Comparison of ENCODE assay signal across 24 cellular contexts in the genomic region with DNA sequence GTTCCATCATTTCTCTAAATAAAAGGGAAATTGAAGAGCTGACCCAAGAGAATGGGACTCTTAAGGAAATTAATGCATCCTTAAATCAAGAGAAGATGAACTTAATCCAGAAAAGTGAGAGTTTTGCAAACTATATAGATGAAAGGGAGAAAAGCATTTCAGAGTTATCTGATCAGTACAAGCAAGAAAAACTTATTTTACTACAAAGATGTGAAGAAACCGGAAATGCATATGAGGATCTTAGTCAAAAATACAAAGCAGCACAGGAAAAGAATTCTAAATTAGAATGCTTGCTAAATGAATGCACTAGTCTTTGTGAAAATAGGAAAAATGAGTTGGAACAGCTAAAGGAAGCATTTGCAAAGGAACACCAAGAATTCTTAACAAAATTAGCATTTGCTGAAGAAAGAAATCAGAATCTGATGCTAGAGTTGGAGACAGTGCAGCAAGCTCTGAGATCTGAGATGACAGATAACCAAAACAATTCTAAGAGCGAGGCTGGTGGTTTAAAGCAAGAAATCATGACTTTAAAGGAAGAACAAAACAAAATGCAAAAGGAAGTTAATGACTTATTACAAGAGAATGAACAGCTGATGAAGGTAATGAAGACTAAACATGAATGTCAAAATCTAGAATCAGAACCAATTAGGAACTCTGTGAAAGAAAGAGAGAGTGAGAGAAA.
"Had no signal": no experiment of that assay in that cellular context is flagged by ENCODE, and none has a peak within 500 bp of the region (broad histone marks: within the 10 kb centered on the region; RNA-seq: fewer than 3 reads in every experiment).

No MANE protein-coding gene starts in this region.

- H3K27ac ChIP-seq: adrenal gland, ascending aorta, brain microvascular endothelial cell, dorsolateral prefrontal cortex, esophagus squamous epithelium, gastroesophageal sphincter, thoracic aorta, upper lobe of left lung, WERI-Rb-1 had no signal

- H3K9me3 Mint-ChIP-seq: activated T-helper 2 cell treated with anti-CD3 and anti-CD28 coated beads, Interferon-gamma antibody, Interleukin-2, Interleukin-4, amounts not matched to agents 10 μg/mL and 5 μg/mL and 100 μg/mL, durations not matched to agents 14 hours and 24 hours and 36 hours; memory B cell had no signal

- H3K27me3 ChIP-seq: adrenal gland, ascending aorta, brain microvascular endothelial cell, esophagus squamous epithelium, gastroesophageal sphincter, upper lobe of left lung had no signal

- H3K4me3 Mint-ChIP-seq: activated naive CD8-positive, alpha-beta T cell; activated T-cell treated with anti-CD3 and anti-CD28 coated beads, Interleukin-2, amount 50 U/mL, for 4 hours; memory B cell had no signal

- H3K9me3 ChIP-seq: adrenal gland, ascending aorta, esophagus squamous epithelium, gastroesophageal sphincter, thoracic aorta, upper lobe of left lung had no signal

- H3K36me3 Mint-ChIP-seq: memory B cell had no signal

- H3K4me3 ChIP-seq: adrenal gland, ascending aorta, dorsolateral prefrontal cortex, esophagus squamous epithelium, gastroesophageal sphincter, smooth muscle cell, thoracic aorta, upper lobe of left lung had no signal

- H3K27ac Mint-ChIP-seq: activated naive CD8-positive, alpha-beta T cell; activated T-helper 2 cell treated with anti-CD3 and anti-CD28 coated beads, Interferon-gamma antibody, Interleukin-2, Interleukin-4, amounts not matched to agents 10 μg/mL and 5 μg/mL and 100 μg/mL, durations not matched to agents 14 hours and 24 hours and 36 hours; memory B cell had no signal

- H3K27me3 Mint-ChIP-seq: activated naive CD8-positive, alpha-beta T cell; memory B cell had no signal

- H3K4me1 Mint-ChIP-seq: memory B cell had no signal

- H3K4me1 ChIP-seq: adrenal gland, ascending aorta, esophagus squamous epithelium, gastroesophageal sphincter had no signal

- H3K36me3 ChIP-seq: adrenal gland, ascending aorta, brain microvascular endothelial cell, gastroesophageal sphincter, thoracic aorta, upper lobe of left lung had no signal

- H3K4me2 ChIP-seq: smooth muscle cell had no signal

- ATAC-seq: gastroesophageal sphincter, left cardiac atrium, sciatic nerve had no signal

- DNase-seq: activated CD4-positive, CD25-positive, alpha-beta regulatory T cell treated with anti-CD3 and anti-CD28 coated beads, Interleukin-2, amount 50 U/mL, for 72 hours; activated CD8-positive, alpha-beta memory T cell treated with anti-CD3 and anti-CD28 coated beads, Interleukin-2, amount 50 U/mL, for 48 hours; activated naive CD4-positive, alpha-beta T cell; activated T-cell treated with anti-CD3 and anti-CD28 coated beads, Interleukin-2, amount 50 U/mL, for 4 hours; adrenal gland; brain microvascular endothelial cell; caudate nucleus; dorsolateral prefrontal cortex; esophagus squamous epithelium; head of caudate nucleus; hypothalamus; left cardiac atrium; occipital lobe; stimulated activated CD4-positive, alpha-beta T cell treated with anti-CD3 and anti-CD28 coated beads, Interleukin-4, amount 100 ng/mL, for 1 hour; upper lobe of left lung; WERI-Rb-1 had no signal
